ENCODE assay signal across 21 cellular contexts in genomic region chr4:1327526-1328266, GRCh38. TPM values are rescaled to one million over a fixed set of nuclear protein-coding genes. Genes with fewer than 3 reads are reported as not detected.
DNase-seq lines count a peak whose midpoint lies in the region; ATAC-seq, FAIRE-seq and TF ChIP-seq lines count a peak whose summit lies in the region.
"Had no signal": no experiment of that assay in that cellular context is flagged by ENCODE, and none has a peak within 500 bp of the region (broad histone marks: within the 10 kb centered on the region; RNA-seq: fewer than 3 reads in every experiment).

No MANE protein-coding gene starts in this region.

- FAIRE-seq in kidney (lab: Jason Lieb, UNC), result no peak
- FAIRE-seq: GM12878, H54 had no signal

- no peak overlapping the region for H3K4me3 ChIP-seq in kidney (ENCODE audit: low read length in 2 of 2)
- H3K4me3 ChIP-seq: BLaER1 treated with 17β-estradiol and CSF1 and Interleukin-3, amounts not matched to agents 10 nM and 100 nM; GM12878; GM23338 had no signal

- no peak overlapping the region for H3K9ac ChIP-seq in kidney (ENCODE audit: low read length in 2 of 2)

- no peak for ATAC-seq in left ventricle myocardium superior
- no peak for ATAC-seq in HG02840 (IDR thresholded peaks at IDR 0.05; ENCODE audit: low FRiP score, unreplicated experiment)
- ATAC-seq: GM12878, GM23338 had no signal

- DNase-seq in left ventricle myocardium superior, result peak; percentile 17
- DNase-seq in cardiac septum (ENCODE audit: low spot score), result no peak
- DNase-seq in HFFc6, result no peak
- DNase-seq in kidney, result peak; percentile 68
- peak; percentile 72 for DNase-seq in posterior vena cava (ENCODE audit: low spot score)
- DNase-seq in mesothelial cell of epicardium (ENCODE audit: low spot score in 2 of 2, unreplicated experiment in 2 of 2), result no peak
- no peak for DNase-seq in activated T-helper 1 cell treated with anti-CD3 and anti-CD28 coated beads, Interleukin-12 subunit alpha, Interleukin-12 subunit beta, Interleukin-2, Interleukin-4 antibody, amounts not matched to agents 30 ng/mL and 10 ng/mL and 1 ng/mL, durations not matched to agents 14 hours and 24 hours and 36 hours (ENCODE audit: low spot score)
- DNase-seq: 8988T; CD4-positive, CD25-positive, alpha-beta regulatory T cell; COR-L47; DMS 273 treated with DMSO at 0.1 percent for 48 hours; DMS53; DND-41; EL; HCEC 1CT had no signal

- H3K36me3 ChIP-seq in kidney (ENCODE audit: control insufficient read depth in 1 of 2, insufficient read depth in 2 of 2, low read length in 2 of 2), result peaks cover 13 to 28% of the 10 kb centered on the region in 2 donors

- H3K4me3 Mint-ChIP-seq in HFFc6 (no peak overlapping the region), mesothelial cell of epicardium (no peak overlapping the region)
- H3K4me3 Mint-ChIP-seq in activated T-helper 1 cell treated with anti-CD3 and anti-CD28 coated beads, Interleukin-12 subunit alpha, Interleukin-12 subunit beta, Interleukin-2, Interleukin-4 antibody, amounts not matched to agents 30 ng/mL and 10 ng/mL and 1 ng/mL, durations not matched to agents 14 hours and 24 hours and 36 hours, result no peak overlapping the region
- H3K4me3 Mint-ChIP-seq: CD4-positive, CD25-positive, alpha-beta regulatory T cell; CD8-positive, alpha-beta memory T cell; GM23338 had no signal

- H3K36me3 Mint-ChIP-seq in HFFc6 (ENCODE audit: low read depth) (peaks cover 6% of the 10 kb centered on the region; the same call in 1 of the 2 replicates), mesothelial cell of epicardium (peaks cover 9% of the 10 kb centered on the region)
- peaks cover 21% of the 10 kb centered on the region for H3K36me3 Mint-ChIP-seq in activated T-helper 1 cell treated with anti-CD3 and anti-CD28 coated beads, Interleukin-12 subunit alpha, Interleukin-12 subunit beta, Interleukin-2, Interleukin-4 antibody, amounts not matched to agents 30 ng/mL and 10 ng/mL and 1 ng/mL, durations not matched to agents 14 hours and 24 hours and 36 hours (ENCODE audit: low read depth)

- no peak overlapping the region for H3K27ac Mint-ChIP-seq in HFFc6
- no peak overlapping the region for H3K27ac Mint-ChIP-seq in mesothelial cell of epicardium
- H3K27ac Mint-ChIP-seq in activated T-helper 1 cell treated with anti-CD3 and anti-CD28 coated beads, Interleukin-12 subunit alpha, Interleukin-12 subunit beta, Interleukin-2, Interleukin-4 antibody, amounts not matched to agents 30 ng/mL and 10 ng/mL and 1 ng/mL, durations not matched to agents 14 hours and 24 hours and 36 hours, result no peak overlapping the region
- H3K27ac Mint-ChIP-seq: CD4-positive, CD25-positive, alpha-beta regulatory T cell; GM23338 had no signal

- H3K4me1 ChIP-seq in kidney (ENCODE audit: control insufficient read depth in 1 of 2, insufficient read depth in 1 of 2, low read depth in 1 of 2, low read length in 2 of 2), result peaks cover 0 to 13% of the 10 kb centered on the region in 2 donors

- H3K9me3 ChIP-seq in kidney (ENCODE audit: control insufficient read depth in 1 of 2, low read length in 2 of 2), result no peaks in the 10 kb centered on the region
- H3K9me3 ChIP-seq: BLaER1 treated with 17β-estradiol and CSF1 and Interleukin-3, amounts not matched to agents 10 nM and 100 nM had no signal

- H3K27me3 Mint-ChIP-seq in HFFc6 (ENCODE audit: insufficient read depth) (no peaks in the 10 kb centered on the region; the same call in 1 of the 2 replicates), mesothelial cell of epicardium (ENCODE audit: low read depth) (no peaks in the 10 kb centered on the region)
- no peaks in the 10 kb centered on the region for H3K27me3 Mint-ChIP-seq in activated T-helper 1 cell treated with anti-CD3 and anti-CD28 coated beads, Interleukin-12 subunit alpha, Interleukin-12 subunit beta, Interleukin-2, Interleukin-4 antibody, amounts not matched to agents 30 ng/mL and 10 ng/mL and 1 ng/mL, durations not matched to agents 14 hours and 24 hours and 36 hours (ENCODE audit: insufficient read depth)
- H3K27me3 Mint-ChIP-seq: CD4-positive, CD25-positive, alpha-beta regulatory T cell; CD8-positive, alpha-beta memory T cell had no signal

- H3K4me1 Mint-ChIP-seq in HFFc6 (ENCODE audit: low read depth) (no peaks in the 10 kb centered on the region), mesothelial cell of epicardium (no peaks in the 10 kb centered on the region)
- H3K4me1 Mint-ChIP-seq in activated T-helper 1 cell treated with anti-CD3 and anti-CD28 coated beads, Interleukin-12 subunit alpha, Interleukin-12 subunit beta, Interleukin-2, Interleukin-4 antibody, amounts not matched to agents 30 ng/mL and 10 ng/mL and 1 ng/mL, durations not matched to agents 14 hours and 24 hours and 36 hours (ENCODE audit: low read depth), result peaks cover 27% of the 10 kb centered on the region
- H3K4me1 Mint-ChIP-seq: GM23338 had no signal

- no peaks in the 10 kb centered on the region for H3K9me3 Mint-ChIP-seq in HFFc6
- no peaks in the 10 kb centered on the region for H3K9me3 Mint-ChIP-seq in mesothelial cell of epicardium
- H3K9me3 Mint-ChIP-seq in activated T-helper 1 cell treated with anti-CD3 and anti-CD28 coated beads, Interleukin-12 subunit alpha, Interleukin-12 subunit beta, Interleukin-2, Interleukin-4 antibody, amounts not matched to agents 30 ng/mL and 10 ng/mL and 1 ng/mL, durations not matched to agents 14 hours and 24 hours and 36 hours, result no peaks in the 10 kb centered on the region
- H3K9me3 Mint-ChIP-seq: CD4-positive, CD25-positive, alpha-beta regulatory T cell; GM23338 had no signal

- intact Hi-C loops in left ventricle myocardium superior (cut with micrococcal nuclease), result no loop called here
- intact Hi-C loops in cardiac septum (cut with DNase I), result no loop called here
- intact Hi-C loops in kidney (cut with DNase I), result no loop called here
- intact Hi-C loops in posterior vena cava (cut with DNase I), result no loop called here
- intact Hi-C loops in activated T-helper 1 cell treated with anti-CD3 and anti-CD28 coated beads, Interleukin-12 subunit alpha, Interleukin-12 subunit beta, Interleukin-2, Interleukin-4 antibody, amounts not matched to agents 30 ng/mL and 10 ng/mL and 1 ng/mL, durations not matched to agents 14 hours and 24 hours and 36 hours (cut with micrococcal nuclease), result no loop called here

- peak; percentile 14; the same call in 1 of the 2 replicates for TF ChIP-seq CTCF in HFFc6 (IDR thresholded peaks at IDR 0.05)
- no peak for TF ChIP-seq CTCF in kidney (IDR thresholded peaks at IDR 0.05; ENCODE audit: borderline replicate concordance, extremely low read depth, insufficient read depth)
- TF ChIP-seq CTCF in mesothelial cell of epicardium (IDR thresholded peaks at IDR 0.05; ENCODE audit: unreplicated experiment), result no peak

- H3K27ac ChIP-seq in kidney (ENCODE audit: low read depth in 2 of 2, low read length in 2 of 2), result no peak overlapping the region

RNA-seq across cellular contexts. Expression of gene UVSSA, which starts 19.3 kb away (rescaled TPM):
- total RNA-seq in left ventricle myocardium superior (5.9 TPM), cardiac septum (10.4 TPM), kidney (32.5 TPM), posterior vena cava (10 to 100 TPM; 14.3 to 14.7 TPM), mesothelial cell of epicardium (62.9 to 65.9 TPM (median 63.1 TPM) in 3 replicates)
- 1 to 10 TPM; 7.7 to 9.0 (median 8.7) TPM for total RNA-seq in HFFc6 (2021; fragmentation: NEBNext Ultra II Directional; extraction: Animal tissue kit (Norgen Biotek cat#: 25700))
- 5.2 TPM for polyA plus RNA-seq in kidney (ENCODE audit: insufficient read depth, low read depth, low replicate concordance)
- 25.8 and 27.5 TPM in 2 replicates for total RNA-seq in activated T-helper 1 cell treated with anti-CD3 and anti-CD28 coated beads, Interleukin-12 subunit alpha, Interleukin-12 subunit beta, Interleukin-2, Interleukin-4 antibody, amounts not matched to agents 30 ng/mL and 10 ng/mL and 1 ng/mL, durations not matched to agents 14 hours and 24 hours and 36 hours

RNA-seq across cellular contexts. Expression of gene MAEA, which starts 38.0 kb away (rescaled TPM):
- total RNA-seq in left ventricle myocardium superior, result 49.6 TPM
- 55.2 TPM for total RNA-seq in cardiac septum
- 10 to 100 TPM; 56.0 to 65.4 (median 60.6) TPM for total RNA-seq in HFFc6 (2021; fragmentation: NEBNext Ultra II Directional; extraction: Animal tissue kit (Norgen Biotek cat#: 25700))
- 75.2 TPM for total RNA-seq in kidney
- polyA plus RNA-seq in kidney (ENCODE audit: insufficient read depth, low read depth, low replicate concordance), result 65.0 TPM
- total RNA-seq in posterior vena cava, result 10 to 100 TPM; 37.5 to 43.7 TPM
- 73.4 to 78.2 TPM (median 74.7 TPM) in 3 replicates for total RNA-seq in mesothelial cell of epicardium
- 67.1 and 68.1 TPM in 2 replicates for total RNA-seq in activated T-helper 1 cell treated with anti-CD3 and anti-CD28 coated beads, Interleukin-12 subunit alpha, Interleukin-12 subunit beta, Interleukin-2, Interleukin-4 antibody, amounts not matched to agents 30 ng/mL and 10 ng/mL and 1 ng/mL, durations not matched to agents 14 hours and 24 hours and 36 hours

Comparison
In these comparisons a context has a peak if more than half of its experiments do, and no peak if none do; other contexts are left out.
1. DNase-seq: peak in left ventricle myocardium superior (single experiment), kidney (single experiment) and posterior vena cava (single experiment); none in cardiac septum (single experiment), HFFc6 (single experiment), mesothelial cell of epicardium (0 of 2) and activated T-helper 1 cell treated with anti-CD3 and anti-CD28 coated beads, Interleukin-12 subunit alpha, Interleukin-12 subunit beta, Interleukin-2, Interleukin-4 antibody, amounts not matched to agents 30 ng/mL and 10 ng/mL and 1 ng/mL, durations not matched to agents 14 hours and 24 hours and 36 hours (single experiment).